ENCODE assay signal across 11 cellular contexts in the genomic region with DNA sequence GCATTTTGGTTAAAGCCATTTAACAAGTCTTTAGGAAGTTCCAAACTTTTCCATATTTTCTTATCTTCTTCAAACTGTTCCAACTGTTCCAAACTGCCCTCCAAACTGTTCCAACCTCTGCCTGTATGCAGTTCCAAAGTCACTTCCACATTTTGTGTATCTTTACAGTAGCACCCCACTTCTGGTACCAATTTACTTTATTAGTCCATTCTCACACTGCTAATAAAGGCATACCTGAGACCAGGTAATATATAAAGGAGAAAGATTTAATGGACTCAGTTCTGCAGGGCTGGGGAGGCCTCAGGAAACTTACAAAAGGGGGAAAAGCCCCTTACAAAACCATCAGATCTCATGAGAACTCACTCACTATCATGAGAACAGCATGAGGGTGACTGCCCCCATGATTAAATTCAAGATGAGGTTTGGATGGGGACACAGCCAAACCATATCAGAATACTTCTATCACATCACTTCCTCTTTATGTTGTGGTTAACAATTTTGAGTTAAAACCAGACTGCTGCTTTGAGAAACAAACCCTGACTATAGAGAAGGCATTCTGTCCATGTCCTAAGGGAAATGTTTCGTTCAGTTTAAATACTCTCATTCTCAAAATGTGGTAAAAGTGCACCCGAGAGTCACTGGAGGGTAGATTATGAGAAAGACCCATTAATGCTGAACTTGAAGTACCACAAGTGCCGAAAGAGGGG. TPM values are rescaled to one million over a fixed set of nuclear protein-coding genes. Genes with fewer than 3 reads are reported as not detected.
DNase-seq lines count a peak whose midpoint lies in the region; ATAC-seq and TF ChIP-seq lines count a peak whose summit lies in the region.
"Had no signal": no experiment of that assay in that cellular context is flagged by ENCODE, and none has a peak within 500 bp of the region (broad histone marks: within the 10 kb centered on the region; RNA-seq: fewer than 3 reads in every experiment).

No MANE protein-coding gene starts in this region.

- H3K4me1 Mint-ChIP-seq in chondrocyte (ENCODE audit: low read depth) (no peaks in the 10 kb centered on the region), neural progenitor cell (no peaks in the 10 kb centered on the region)

- no peaks in the 10 kb centered on the region for H3K4me1 ChIP-seq in neural progenitor cell
- H3K4me1 ChIP-seq in breast epithelium = no peaks in the 10 kb centered on the region

- H3K27me3 ChIP-seq in neural progenitor cell (no peaks in the 10 kb centered on the region), breast epithelium (no peaks in the 10 kb centered on the region)

- DNase-seq in activated naive CD4-positive, alpha-beta T cell treated with anti-CD3 and anti-CD28 coated beads, Interleukin-2, amount 50 U/mL, for 72 hours (ENCODE audit: low spot score in 2 of 2) = peak in 1 of 2 donors; percentile 21
- no peak for DNase-seq in midbrain (lab: John Stamatoyannopoulos, UW)
- DNase-seq in chondrocyte (ENCODE audit: low spot score) = no peak
- no peak for DNase-seq in neural progenitor cell (ENCODE audit: low spot score)
- no peak for DNase-seq in breast epithelium (ENCODE audit: low spot score in 2 of 2)
- DNase-seq: DND-41, left colon had no signal

- H3F3A ChIP-seq in neural progenitor cell (ENCODE audit: low read depth) = no peaks in the 10 kb centered on the region

- H2AFZ ChIP-seq in neural progenitor cell (replicated peaks) = no peak overlapping the region

- H3K4me3 ChIP-seq in GM08714 (ENCODE audit: low read length) = peak overlapping the region; percentile 39; the same call in 1 of the 2 replicates
- H3K4me3 ChIP-seq in neural progenitor cell = no peak overlapping the region
- no peak overlapping the region for H3K4me3 ChIP-seq in breast epithelium

- no peaks in the 10 kb centered on the region for H3K36me3 ChIP-seq in neural progenitor cell
- H3K36me3 ChIP-seq in breast epithelium = no peaks in the 10 kb centered on the region

- TF ChIP-seq CTCF in chondrocyte (IDR thresholded peaks at IDR 0.05) (no peak), neural progenitor cell (IDR thresholded peaks at IDR 0.05) (no peak), breast epithelium (IDR thresholded peaks at IDR 0.05) (no peak)

- H3K27ac ChIP-seq in neural progenitor cell (no peak overlapping the region), breast epithelium (no peak overlapping the region)

- no peak overlapping the region for H3K4me2 ChIP-seq in neural progenitor cell

- peak; percentile 63 for ATAC-seq in GM19455 (IDR thresholded peaks at IDR 0.05; ENCODE audit: unreplicated experiment)
- peak; percentile 80 for ATAC-seq in HG03159 (IDR thresholded peaks at IDR 0.05; ENCODE audit: unreplicated experiment)
- peak; percentile 72 to 73 for ATAC-seq in activated naive CD4-positive, alpha-beta T cell treated with anti-CD3 and anti-CD28 coated beads, Interleukin-2, amount 50 U/mL, for 72 hours
- ATAC-seq: left colon, SK-N-SH treated with all-trans-retinoic acid at 6 μM for 48 hours had no signal

- H3K27ac Mint-ChIP-seq in activated naive CD4-positive, alpha-beta T cell treated with anti-CD3 and anti-CD28 coated beads, Interleukin-2, amount 50 U/mL, for 72 hours = peak overlapping the region; percentile 96 to 97
- no peak overlapping the region for H3K27ac Mint-ChIP-seq in chondrocyte (ENCODE audit: unreplicated experiment)
- no peak overlapping the region for H3K27ac Mint-ChIP-seq in neural progenitor cell

- no peak overlapping the region for H3K9ac ChIP-seq in neural progenitor cell

- intact Hi-C loops in breast epithelium (cut with DNase I; ENCODE audit: low total_unique reads) = no loop called here

- H3K79me2 ChIP-seq in neural progenitor cell (ENCODE audit: low read depth) = no peaks in the 10 kb centered on the region

- peaks cover 6% of the 10 kb centered on the region for H3K9me3 ChIP-seq in neural progenitor cell (ENCODE audit: low read depth)
- peaks cover 14 to 20% of the 10 kb centered on the region in 2 donors for H3K9me3 ChIP-seq in breast epithelium

- H3K4me3 Mint-ChIP-seq in chondrocyte (ENCODE audit: unreplicated experiment) (no peak overlapping the region), neural progenitor cell (no peak overlapping the region)

- peaks cover 66 to 95% of the 10 kb centered on the region in 2 donors for H3K36me3 Mint-ChIP-seq in activated naive CD4-positive, alpha-beta T cell treated with anti-CD3 and anti-CD28 coated beads, Interleukin-2, amount 50 U/mL, for 72 hours
- H3K36me3 Mint-ChIP-seq in chondrocyte (ENCODE audit: low read depth) (peaks cover 5% of the 10 kb centered on the region), neural progenitor cell (no peaks in the 10 kb centered on the region)

- H3K27me3 Mint-ChIP-seq in chondrocyte (ENCODE audit: low read depth) (peaks cover 11% of the 10 kb centered on the region), neural progenitor cell (ENCODE audit: insufficient read depth, low read depth) (peaks cover 5% of the 10 kb centered on the region)

- H4K20me1 ChIP-seq in neural progenitor cell (ENCODE audit: low read depth) = no peaks in the 10 kb centered on the region

- H3K9me3 Mint-ChIP-seq in activated naive CD4-positive, alpha-beta T cell treated with anti-CD3 and anti-CD28 coated beads, Interleukin-2, amount 50 U/mL, for 72 hours = peaks cover 14 to 48% of the 10 kb centered on the region in 2 donors
- H3K9me3 Mint-ChIP-seq in chondrocyte (ENCODE audit: low read depth) (peaks cover 12% of the 10 kb centered on the region), neural progenitor cell (peaks cover 13% of the 10 kb centered on the region)

- no peak for TF ChIP-seq POLR2A in breast epithelium (IDR thresholded peaks at IDR 0.05)

RNA-seq across cellular contexts. Expression of a gene that starts 11.0 kb away (rescaled TPM):
- total RNA-seq in activated naive CD4-positive, alpha-beta T cell treated with anti-CD3 and anti-CD28 coated beads, Interleukin-2, amount 50 U/mL, for 72 hours = 10 to 100 TPM; 11.7 to 28.3 TPM
- total RNA-seq in chondrocyte (0.37 to 1.1 TPM (median 0.49 TPM) in 3 replicates), neural progenitor cell (ENCODE audit: low replicate concordance) (0.07 TPM in 1 of 2 replicates, not detected in the other), breast epithelium (1 to 10 TPM; 7.0 to 7.7 (median 7.2) TPM)

RNA-seq across cellular contexts. Expression of a gene that starts 55.2 kb away (rescaled TPM):
- total RNA-seq in activated naive CD4-positive, alpha-beta T cell treated with anti-CD3 and anti-CD28 coated beads, Interleukin-2, amount 50 U/mL, for 72 hours = 1 to 10 TPM in 1 of 2 donors, under 1 TPM in 1; 0.74 to 1.0 TPM
- not detected in 3 replicates for total RNA-seq in chondrocyte
- not detected in 2 replicates for total RNA-seq in neural progenitor cell (ENCODE audit: low replicate concordance)
- total RNA-seq in breast epithelium = 10 to 100 TPM in 2 of 3 donors, 1 to 10 TPM in 1; 6.3 to 27.8 (median 12.1) TPM

RNA-seq across cellular contexts. Expression of a gene that starts 56.4 kb away (rescaled TPM):
- total RNA-seq in activated naive CD4-positive, alpha-beta T cell treated with anti-CD3 and anti-CD28 coated beads, Interleukin-2, amount 50 U/mL, for 72 hours = 1 to 10 TPM; 2.6 to 9.3 TPM
- total RNA-seq in chondrocyte (not detected in 3 replicates), neural progenitor cell (ENCODE audit: low replicate concordance) (not detected in 2 replicates), breast epithelium (1 to 10 TPM; 1.4 to 2.9 (median 2.3) TPM)

Comparison
In these comparisons a context has a peak if more than half of its experiments do, and no peak if none do; other contexts are left out.
1. H3K27ac Mint-ChIP-seq: peak in activated naive CD4-positive, alpha-beta T cell treated with anti-CD3 and anti-CD28 coated beads, Interleukin-2, amount 50 U/mL, for 72 hours (2 of 2); none in chondrocyte (single experiment) and neural progenitor cell (single experiment).
2. Peak in every context shown above with its lines, with median percentiles within 50 percentile points of each other: ATAC-seq.